Comparison of ENCODE assay signal across 16 cellular contexts in the genomic region with DNA sequence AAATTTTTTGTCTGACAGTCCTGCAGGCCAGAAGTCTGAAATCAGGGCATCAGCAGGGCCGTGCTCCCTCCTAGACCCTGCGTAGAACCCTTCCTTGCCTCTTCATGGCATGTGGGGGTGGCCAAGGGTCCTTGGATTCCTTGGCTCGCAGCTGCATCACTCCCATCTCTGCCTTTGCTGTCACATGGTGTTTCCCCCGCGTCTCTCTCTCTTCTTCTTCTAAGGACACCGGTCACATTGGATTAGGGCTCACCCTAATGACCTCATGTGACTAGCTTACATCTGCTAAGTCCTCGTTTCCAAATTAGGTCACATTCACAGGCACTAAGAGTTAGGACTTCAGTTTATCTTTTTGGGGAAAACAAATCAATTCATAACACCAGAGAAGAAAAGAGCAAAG. TPM values are rescaled to one million over a fixed set of nuclear protein-coding genes. Genes with fewer than 3 reads are reported as not detected.
A peak's percentile ranks its signal among the peaks of the same experiment; 100 is the strongest.
DNase-seq lines count a peak whose midpoint lies in the region; ATAC-seq and TF ChIP-seq lines count a peak whose summit lies in the region.
"Had no signal": no experiment of that assay in that cellular context is flagged by ENCODE, and none has a peak within 500 bp of the region (broad histone marks: within the 10 kb centered on the region; RNA-seq: fewer than 3 reads in every experiment).

No MANE protein-coding gene starts in this region.

- intact Hi-C loops in heart right ventricle (cut with DNase I) = loop anchor here in 4 of 10 donors (5.0 to 10.0 kb wide), 2 partner anchors 62 to 69 kb away; no protein-coding TSS in a partner anchor
- intact Hi-C loops in cardiac septum (cut with DNase I) = loop anchor here (5.0 kb wide), 1 partner anchor 62 kb away; no protein-coding TSS in a partner anchor
- intact Hi-C loops in uterus (cut with DNase I; ENCODE audit: low total_unique reads) = no loop called here

- ATAC-seq in heart right ventricle (no peak), GM21390 (IDR thresholded peaks at IDR 0.05; ENCODE audit: unreplicated experiment) (no peak)
- ATAC-seq: K562 had no signal

- no peak for TF ChIP-seq CTCF in heart right ventricle (IDR thresholded peaks at IDR 0.05)
- TF ChIP-seq CTCF in uterus (IDR thresholded peaks at IDR 0.05) = peak in 1 of 4 experiments; percentile 0

- CTCF ChIA-PET in HEK293T (lab: Yijun Ruan, JAX) = interaction anchor here (1.0 kb wide), 1 partner anchor 13 kb away, joined by 3 read pairs; no protein-coding TSS in a partner anchor

- TF ChIP-seq POLR2A in uterus (IDR thresholded peaks at IDR 0.05) = no peak

- POLR2A ChIA-PET in HEK293T (lab: Yijun Ruan, JAX) = no interaction called here

- H3K27me3 ChIP-seq in heart right ventricle (no peaks in the 10 kb centered on the region), uterus (no peaks in the 10 kb centered on the region)

- H3K4me3 ChIP-seq in heart right ventricle (no peak overlapping the region), mesodermal cell (ENCODE audit: extremely low read depth, insufficient read depth, low read length, poor library complexity, severe bottlenecking) (no peak overlapping the region), uterus (no peak overlapping the region)
- H3K4me3 ChIP-seq: K562, skin epidermis had no signal

- H3K36me3 ChIP-seq in heart right ventricle = peaks cover 0 to 6% (median 0%) of the 10 kb centered on the region in 9 donors
- no peaks in the 10 kb centered on the region for H3K36me3 ChIP-seq in mesodermal cell (ENCODE audit: control insufficient read depth, insufficient read depth, low read length)
- H3K36me3 ChIP-seq in uterus = no peaks in the 10 kb centered on the region
- H3K36me3 ChIP-seq: WERI-Rb-1 had no signal

- WGBS in heart right ventricle, 2 donors = 56 to 62% methylated on average over 7 of the region's 7 CpGs
- WGBS in mesodermal cell (ENCODE audit: insufficient coverage in 2 of 2), 2 experiments = 92 to 93% methylated on average over 4 to 7 of the region's 7 CpGs

- H3K27ac ChIP-seq in heart right ventricle = peak overlapping the region; percentile 70 to 90 (median 82)
- H3K27ac ChIP-seq in cingulate gyrus (ENCODE audit: low read depth, low read length) = peak overlapping the region; percentile 15
- H3K27ac ChIP-seq in mesodermal cell (ENCODE audit: low read depth, low read length, severe bottlenecking) = peak overlapping the region; percentile 5
- H3K27ac ChIP-seq in uterus = peak overlapping the region; percentile 76 to 85
- H3K27ac ChIP-seq: WERI-Rb-1 had no signal

- peaks cover 25 to 99% (median 90%) of the 10 kb centered on the region in 9 donors for H3K4me1 ChIP-seq in heart right ventricle
- peaks cover 31% of the 10 kb centered on the region for H3K4me1 ChIP-seq in mesodermal cell (ENCODE audit: control insufficient read depth, insufficient read depth, low read length, poor library complexity, severe bottlenecking)
- H3K4me1 ChIP-seq in uterus = peaks cover 5 to 13% of the 10 kb centered on the region in 2 donors

- DNase-seq in heart right ventricle = no peak
- DNase-seq in cardiac septum (ENCODE audit: low spot score) = no peak
- no peak for DNase-seq in uterus
- DNase-seq in HEK293T (ENCODE audit: extremely low spot score) = no peak
- no peak for DNase-seq in NCI-H1417 (lab: John Stamatoyannopoulos, UW)
- DNase-seq: activated naive CD8-positive, alpha-beta T cell treated with anti-CD3 and anti-CD28 coated beads, Interleukin-2, amount 10 ng/mL, durations not matched to agents 7 days and 5 days; DMS79; foreskin melanocyte; left colon; NCI-H187; WERI-Rb-1 had no signal

- H3K9me3 ChIP-seq in heart right ventricle (no peaks in the 10 kb centered on the region), mesodermal cell (ENCODE audit: control insufficient read depth, low read length) (no peaks in the 10 kb centered on the region), uterus (no peaks in the 10 kb centered on the region)

TF ChIP-seq in HEK293T, 16 proteins besides CTCF, POLR2A, EP300 and RAD21:
- no peak for TF ChIP-seq LEF1 (IDR thresholded peaks at IDR 0.05; ENCODE audit: borderline replicate concordance)
- TF ChIP-seq FOXM1 (IDR thresholded peaks at IDR 0.05; ENCODE audit: borderline replicate concordance) = no peak
- TF ChIP-seq FOXA1 (IDR thresholded peaks at IDR 0.05) = no peak
- TF ChIP-seq ARNT (IDR thresholded peaks at IDR 0.05) = no peak
- TF ChIP-seq HDGF (IDR thresholded peaks at IDR 0.05; ENCODE audit: borderline replicate concordance) = no peak
- TF ChIP-seq, protein P1, sequence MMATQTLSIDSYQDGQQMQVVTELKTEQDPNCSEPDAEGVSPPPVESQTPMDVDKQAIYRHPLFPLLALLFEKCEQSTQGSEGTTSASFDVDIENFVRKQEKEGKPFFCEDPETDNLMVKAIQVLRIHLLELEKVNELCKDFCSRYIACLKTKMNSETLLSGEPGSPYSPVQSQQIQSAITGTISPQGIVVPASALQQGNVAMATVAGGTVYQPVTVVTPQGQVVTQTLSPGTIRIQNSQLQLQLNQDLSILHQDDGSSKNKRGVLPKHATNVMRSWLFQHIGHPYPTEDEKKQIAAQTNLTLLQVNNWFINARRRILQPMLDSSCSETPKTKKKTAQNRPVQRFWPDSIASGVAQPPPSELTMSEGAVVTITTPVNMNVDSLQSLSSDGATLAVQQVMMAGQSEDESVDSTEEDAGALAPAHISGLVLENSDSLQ (IDR thresholded peaks at IDR 0.05) = no peak
- no peak for TF ChIP-seq NFRKB (IDR thresholded peaks at IDR 0.05)
- no peak for TF ChIP-seq ELF4 (IDR thresholded peaks at IDR 0.05)
- no peak for TF ChIP-seq ZNF384 (IDR thresholded peaks at IDR 0.05)
- no peak for TF ChIP-seq TARDBP (IDR thresholded peaks at IDR 0.05)
- no peak for TF ChIP-seq SUZ12 (IDR thresholded peaks at IDR 0.05)
- no peak for TF ChIP-seq L3MBTL2 (conservative IDR thresholded peaks at IDR 0.05)

RNA-seq across cellular contexts. Expression of a gene that starts 12.0 kb away (rescaled TPM):
- total RNA-seq in heart right ventricle (10 to 100 TPM; 33.9 to 57.2 (median 46.9) TPM), cardiac septum (43.9 TPM), uterus (10 to 100 TPM in 2 of 4 donors, 1 to 10 TPM in 2; 4.4 to 26.1 (median 9.5) TPM)
- 10 to 100 TPM; 37.8 to 40.6 TPM for polyA plus RNA-seq in heart right ventricle
- 11.4 TPM for polyA plus RNA-seq in mesodermal cell (2013, experiment 1 of 2)
- 9.7 TPM for polyA plus RNA-seq in mesodermal cell (2013, experiment 2 of 2)

Comparison
In these comparisons a context has a peak if more than half of its experiments do, and no peak if none do; other contexts are left out.
1. H3K27ac ChIP-seq: peak in every context shown above with its lines; median percentile 82 in heart right ventricle; 80 in uterus; 15 in cingulate gyrus; 5 in mesodermal cell.